In the genomic region with DNA sequence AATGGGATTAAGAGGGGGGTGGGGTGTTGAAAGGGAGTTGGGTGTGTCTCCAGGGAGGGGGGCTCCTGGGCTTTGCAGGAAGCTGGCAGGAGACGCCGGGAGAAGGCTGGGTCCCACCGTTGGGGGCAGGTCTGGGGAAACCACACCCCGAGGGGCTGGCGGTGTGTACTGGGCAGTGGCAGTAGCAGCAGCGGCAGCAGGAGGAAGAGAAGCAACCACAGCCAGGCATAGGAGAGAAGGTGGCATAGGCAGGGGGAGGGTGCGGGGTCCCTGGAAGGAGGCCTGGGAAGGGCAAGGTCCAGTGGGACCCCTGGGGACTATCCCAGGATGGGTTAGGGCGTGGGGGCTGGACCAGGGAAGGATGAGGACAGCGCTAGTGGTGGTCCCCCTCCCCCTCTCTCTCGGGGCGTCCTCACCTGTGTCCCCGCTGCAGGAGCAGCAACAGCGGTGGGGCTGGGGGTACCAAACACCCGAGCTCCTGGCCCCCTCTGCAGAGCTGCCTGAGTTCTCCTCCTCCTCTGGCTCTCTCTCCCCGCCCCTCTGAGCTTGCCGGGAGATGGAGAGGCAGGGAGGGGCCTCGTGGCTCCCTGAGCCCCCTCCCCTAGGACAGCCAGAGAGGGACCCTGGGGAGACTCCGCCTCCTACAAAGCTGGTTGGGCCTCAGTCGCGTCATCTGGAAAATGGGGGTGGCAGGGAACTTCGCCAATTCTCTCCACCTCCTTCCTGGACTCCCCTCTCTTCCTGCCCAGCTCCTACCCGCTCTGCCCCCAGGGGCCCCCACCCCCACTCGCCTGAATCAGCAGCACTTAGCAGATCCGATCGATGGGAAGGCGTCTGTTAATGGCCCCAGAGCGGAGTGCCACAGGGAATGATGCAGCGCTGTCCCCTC, we compare ENCODE assay signal across 8 cellular contexts. TPM values are rescaled to one million over a fixed set of nuclear protein-coding genes. Genes with fewer than 3 reads are reported as not detected.
DNase-seq lines count a peak whose midpoint lies in the region; ATAC-seq and TF ChIP-seq lines count a peak whose summit lies in the region.

Gene KCND1, minus strand, starts transcription at position 520 of the 889 bp plus-strand sequence. CDS start 1,573 bp downstream, outside the sequence.

- H3K27ac ChIP-seq in gastroesophageal sphincter (peak within 1 kb of the TSS in 3 of 4 donors; percentile 27 to 59 (median 50)), osteoblast (ENCODE audit: low read depth, low read length) (no peak within 1 kb of the TSS)

- peak within 1 kb of the TSS; percentile 75 for H3K4me2 ChIP-seq in osteoblast (ENCODE audit: insufficient read depth, low read length)

- no peak for TF ChIP-seq POLR2A in gastroesophageal sphincter (IDR thresholded peaks at IDR 0.05)

- 0 to 23% methylated on average over 7 to 8 of the region's 28 CpGs for WGBS in gastroesophageal sphincter (ENCODE audit: low coverage in 1 of 2), 2 donors

- no peak for TF ChIP-seq CTCF in activated B cell treated with CpG ODN at 0.5 μM for 24 hours (IDR thresholded peaks at IDR 0.05)
- TF ChIP-seq CTCF in gastroesophageal sphincter (IDR thresholded peaks at IDR 0.05) = no peak
- TF ChIP-seq CTCF in osteoblast (IDR thresholded peaks at IDR 0.05; ENCODE audit: extremely low read depth, low read depth, low read length) = no peak

- H3K27ac Mint-ChIP-seq in activated naive CD4-positive, alpha-beta T cell treated with anti-CD3 and anti-CD28 coated beads, Interleukin-2, amount 10 ng/mL, durations not matched to agents 7 days and 5 days = no peak within 1 kb of the TSS
- H3K27ac Mint-ChIP-seq in activated B cell treated with CpG ODN at 0.5 μM for 24 hours = no peak within 1 kb of the TSS

- peak within 1 kb of the TSS; percentile 29 for H2AFZ ChIP-seq in osteoblast (ENCODE audit: low read length)

- no peaks in the 10 kb centered on the region for H3K79me2 ChIP-seq in osteoblast (ENCODE audit: insufficient read depth, low read length)

- POLR2A ChIA-PET in activated B cell treated with CpG ODN at 0.5 μM for 24 hours (lab: Charles Lee) = interaction anchor here (0.7 to 2.2 kb wide), 5 partner anchors 10 to 71 kb away, joined by 3 to 16 read pairs (median 3); partner anchors contain the start of gene OTUD5

- no peak for TF ChIP-seq EP300 in gastroesophageal sphincter (IDR thresholded peaks at IDR 0.05)

- DNase-seq in activated naive CD4-positive, alpha-beta T cell treated with anti-CD3 and anti-CD28 coated beads, Interleukin-2, amount 10 ng/mL, durations not matched to agents 7 days and 5 days = peak; percentile 21
- DNase-seq in activated naive CD4-positive, alpha-beta T cell treated with Interleukin-2 at 50 U/mL for 16 hours = no peak
- DNase-seq in activated B cell treated with CpG ODN at 0.5 μM for 24 hours (no peak), osteoblast (ENCODE audit: insufficient read length, low spot score, missing footprints) (peak; percentile 83), GF-D8 (lab: John Stamatoyannopoulos, UW) (no peak), inferior parietal cortex (ENCODE audit: extremely low spot score) (no peak)

- H3K36me3 ChIP-seq in gastroesophageal sphincter (peaks cover 0 to 24% of the 10 kb centered on the region in 2 donors), osteoblast (ENCODE audit: insufficient read depth, low read length) (peaks cover 4% of the 10 kb centered on the region)

- peaks cover 23% of the 10 kb centered on the region for H3K4me1 Mint-ChIP-seq in activated naive CD4-positive, alpha-beta T cell treated with anti-CD3 and anti-CD28 coated beads, Interleukin-2, amount 10 ng/mL, durations not matched to agents 7 days and 5 days
- peaks cover 13% of the 10 kb centered on the region for H3K4me1 Mint-ChIP-seq in activated B cell treated with CpG ODN at 0.5 μM for 24 hours

- H3K4me3 ChIP-seq in gastroesophageal sphincter (peak within 1 kb of the TSS; percentile 25 to 45), osteoblast (ENCODE audit: insufficient read depth, low read length) (peak within 1 kb of the TSS; percentile 64)

- intact Hi-C loops in activated B cell treated with CpG ODN at 0.5 μM for 24 hours (cut with micrococcal nuclease) = loop anchor here (1.0 kb wide), 2 partner anchors 13 to 72 kb away; partner anchors contain the start of gene TFE3

- H3K36me3 Mint-ChIP-seq in activated naive CD4-positive, alpha-beta T cell treated with anti-CD3 and anti-CD28 coated beads, Interleukin-2, amount 10 ng/mL, durations not matched to agents 7 days and 5 days = peaks cover 19% of the 10 kb centered on the region
- peaks cover 21% of the 10 kb centered on the region for H3K36me3 Mint-ChIP-seq in activated B cell treated with CpG ODN at 0.5 μM for 24 hours (ENCODE audit: low read depth)

- no peak within 1 kb of the TSS for H3K4me3 Mint-ChIP-seq in activated naive CD4-positive, alpha-beta T cell treated with anti-CD3 and anti-CD28 coated beads, Interleukin-2, amount 10 ng/mL, durations not matched to agents 7 days and 5 days
- peak within 1 kb of the TSS; percentile 57 for H3K4me3 Mint-ChIP-seq in activated B cell treated with CpG ODN at 0.5 μM for 24 hours

- H3K27me3 Mint-ChIP-seq in activated naive CD4-positive, alpha-beta T cell treated with anti-CD3 and anti-CD28 coated beads, Interleukin-2, amount 10 ng/mL, durations not matched to agents 7 days and 5 days = peaks cover 12% of the 10 kb centered on the region
- H3K27me3 Mint-ChIP-seq in activated B cell treated with CpG ODN at 0.5 μM for 24 hours = no peaks in the 10 kb centered on the region

- no peaks in the 10 kb centered on the region for H4K20me1 ChIP-seq in osteoblast (ENCODE audit: insufficient read depth, low read length)

- peak; percentile 29 for ATAC-seq in activated B cell treated with CpG ODN at 0.5 μM for 24 hours (ENCODE audit: low read depth)
- ATAC-seq in gastroesophageal sphincter = peak; percentile 39
- no peak for ATAC-seq in HG03196 (IDR thresholded peaks at IDR 0.05; ENCODE audit: unreplicated experiment)

- H3K27me3 ChIP-seq in gastroesophageal sphincter (no peaks in the 10 kb centered on the region), osteoblast (ENCODE audit: insufficient read depth, low read length) (no peaks in the 10 kb centered on the region)

- no peaks in the 10 kb centered on the region for H3K9me3 Mint-ChIP-seq in activated naive CD4-positive, alpha-beta T cell treated with anti-CD3 and anti-CD28 coated beads, Interleukin-2, amount 10 ng/mL, durations not matched to agents 7 days and 5 days
- H3K9me3 Mint-ChIP-seq in activated B cell treated with CpG ODN at 0.5 μM for 24 hours = no peaks in the 10 kb centered on the region

- peaks cover 0 to 13% (median 0%) of the 10 kb centered on the region in 3 donors for H3K4me1 ChIP-seq in gastroesophageal sphincter
- peaks cover 9% of the 10 kb centered on the region for H3K4me1 ChIP-seq in osteoblast (ENCODE audit: insufficient read depth, low read length)

- CTCF ChIA-PET in activated naive CD4-positive, alpha-beta T cell treated with anti-CD3 and anti-CD28 coated beads, Interleukin-2, amount 10 ng/mL, durations not matched to agents 7 days and 5 days (lab: Charles Lee) = interaction anchor here (0.9 to 1.1 kb wide), 2 partner anchors 13 to 135 kb away, joined by 3 to 4 read pairs; no protein-coding TSS in a partner anchor
- CTCF ChIA-PET in activated B cell treated with CpG ODN at 0.5 μM for 24 hours (lab: Charles Lee) = interaction anchor here (0.6 to 1.3 kb wide), 7 partner anchors 10 to 323 kb away, joined by 3 read pairs; no protein-coding TSS in a partner anchor

- H3K9me3 ChIP-seq in gastroesophageal sphincter = no peaks in the 10 kb centered on the region
- H3K9me3 ChIP-seq in osteoblast (ENCODE audit: low read depth, low read length) = no peaks in the 10 kb centered on the region

RNA-seq across cellular contexts. Expression of gene KCND1, which starts in this region (rescaled TPM):
- total RNA-seq in activated B cell treated with CpG ODN at 0.5 μM for 24 hours = 0.66 and 1.8 TPM in 2 replicates
- total RNA-seq in gastroesophageal sphincter = 1 to 10 TPM in 3 of 4 donors, under 1 TPM in 1; 0.78 to 2.7 (median 1.7) TPM
- total RNA-seq in osteoblast = 0.29 and 0.36 TPM in 2 replicates

Comparison
In these comparisons a context has a peak if more than half of its experiments do, and no peak if none do; other contexts are left out.
1. Peak in DNase-seq, H3K4me3 ChIP-seq and H3K4me2 ChIP-seq in osteoblast; RNA of the gene not detected or under 1 TPM.